Comparison of ENCODE assay signal across 26 cellular contexts in genomic region chr11:104442320-104442719, GRCh38.
DNase-seq lines count a peak whose midpoint lies in the region; ATAC-seq lines count a peak whose summit lies in the region.
"Had no signal": no experiment of that assay in that cellular context is flagged by ENCODE, and none has a peak within 500 bp of the region (broad histone marks: within the 10 kb centered on the region; RNA-seq: fewer than 3 reads in every experiment).

No MANE protein-coding gene starts in this region.

- DNase-seq in DMS53 (lab: John Stamatoyannopoulos, UW) = peak; percentile 43
- DNase-seq in DMS53 treated with DMSO at 0.1 percent for 48 hours (lab: John Stamatoyannopoulos, UW; ENCODE audit: unreplicated experiment) = no peak
- peak; percentile 57 for DNase-seq in SKM-1 (lab: John Stamatoyannopoulos, UW; ENCODE audit: unreplicated experiment)
- no peak for DNase-seq in epithelial cell of prostate (ENCODE audit: low read depth, low spot score)
- DNase-seq in activated gamma-delta T cell treated with Interleukin-2 at 50 U/mL for 16 hours = no peak
- DNase-seq in CD4-positive, alpha-beta memory T cell = no peak
- DNase-seq: activated CD4-positive, alpha-beta memory T cell treated with anti-CD3 and anti-CD28 coated beads for 36 hours; activated T-cell treated with anti-CD3 and anti-CD28 coated beads, Interleukin-2, amount 50 U/mL, for 24 hours; colonic mucosa; foreskin melanocyte; GOT3; hypothalamus; NCI-H187 treated with DMSO at 0.1 percent for 48 hours; NCI-H345; stimulated activated CD4-positive, alpha-beta T cell treated with anti-CD3 and anti-CD28 coated beads, Interleukin-1b, Interleukin-23, amount 100 ng/mL, for 48 hours; stimulated activated naive CD4-positive, alpha-beta T cell treated with Interleukin-2 at 50 U/mL for 16 hours; T-cell; WERI-Rb-1 had no signal

- POLR2A ChIA-PET in CD4-positive, alpha-beta memory T cell (lab: Charles Lee; ENCODE audit: partially characterized antibody) = no interaction called here

- no peaks in the 10 kb centered on the region for H3K27me3 ChIP-seq in CD4-positive, alpha-beta memory T cell (ENCODE audit: insufficient read depth, low read length)
- H3K27me3 ChIP-seq: colonic mucosa, tibial nerve had no signal

- ATAC-seq in HG03442 (IDR thresholded peaks at IDR 0.05; ENCODE audit: unreplicated experiment) = no peak
- ATAC-seq in GM18519 (IDR thresholded peaks at IDR 0.05; ENCODE audit: low FRiP score, unreplicated experiment) = no peak
- ATAC-seq: activated naive CD4-positive, alpha-beta T cell treated with anti-CD3 and anti-CD28 coated beads, Interleukin-2, amount 50 U/mL, for 72 hours; HepG2; T-cell had no signal

- H3K4me3 ChIP-seq in CD4-positive, alpha-beta memory T cell (ENCODE audit: low read length in 2 of 2) = no peak overlapping the region
- H3K4me3 ChIP-seq: colonic mucosa, tibial nerve had no signal

- H3K36me3 Mint-ChIP-seq in CD4-positive, alpha-beta memory T cell = no peaks in the 10 kb centered on the region
- H3K36me3 Mint-ChIP-seq: activated CD4-positive, alpha-beta memory T cell treated with anti-CD3 and anti-CD28 coated beads for 36 hours; activated naive CD4-positive, alpha-beta T cell treated with anti-CD3 and anti-CD28 coated beads, Interleukin-2, amount 50 U/mL, for 72 hours; T-cell had no signal

- intact Hi-C loops in CD4-positive, alpha-beta memory T cell (cut with micrococcal nuclease) = no loop called here

- H3K4me3 Mint-ChIP-seq in CD4-positive, alpha-beta memory T cell = no peak overlapping the region
- H3K4me3 Mint-ChIP-seq: activated CD4-positive, alpha-beta memory T cell treated with anti-CD3 and anti-CD28 coated beads for 36 hours; activated T-cell treated with anti-CD3 and anti-CD28 coated beads, Interleukin-2, amount 50 U/mL, for 24 hours; B cell; nephron; T-cell had no signal

- H3K36me3 ChIP-seq in CD4-positive, alpha-beta memory T cell (ENCODE audit: insufficient read depth, low read length) = no peaks in the 10 kb centered on the region
- H3K36me3 ChIP-seq: colonic mucosa, tibial nerve, WERI-Rb-1 had no signal

- H3K9me3 ChIP-seq in CD4-positive, alpha-beta memory T cell (ENCODE audit: control insufficient read depth in 1 of 2, low read length in 2 of 2) = no peaks in the 10 kb centered on the region
- H3K9me3 ChIP-seq: colonic mucosa had no signal

- H3K27me3 Mint-ChIP-seq in CD4-positive, alpha-beta memory T cell = peaks cover 1 to 10% of the 10 kb centered on the region in 2 donors
- H3K27me3 Mint-ChIP-seq: B cell had no signal

- peaks cover 0 to 6% (median under 1%) of the 10 kb centered on the region in 8 donors for H3K9me3 Mint-ChIP-seq in CD4-positive, alpha-beta memory T cell
- H3K9me3 Mint-ChIP-seq: activated T-cell treated with anti-CD3 and anti-CD28 coated beads, Interleukin-2, amount 50 U/mL, for 24 hours had no signal

- H3K27ac ChIP-seq in epithelial cell of prostate = peak overlapping the region; percentile 39
- H3K27ac ChIP-seq in CD4-positive, alpha-beta memory T cell (ENCODE audit: low read depth, low read length) = no peak overlapping the region
- H3K27ac ChIP-seq: 22Rv1, colonic mucosa, tibial nerve, WERI-Rb-1 had no signal

- CTCF ChIA-PET in CD4-positive, alpha-beta memory T cell (lab: Charles Lee; ENCODE audit: partially characterized antibody) = no interaction called here

- H3K4me1 ChIP-seq in CD4-positive, alpha-beta memory T cell (ENCODE audit: insufficient read depth, low read length) = no peaks in the 10 kb centered on the region
- H3K4me1 ChIP-seq: colonic mucosa had no signal

- no peaks in the 10 kb centered on the region for H3K4me1 Mint-ChIP-seq in CD4-positive, alpha-beta memory T cell
- H3K4me1 Mint-ChIP-seq: B cell, nephron, T-cell had no signal

- H3K27ac Mint-ChIP-seq in CD4-positive, alpha-beta memory T cell = no peak overlapping the region
- H3K27ac Mint-ChIP-seq: activated CD4-positive, alpha-beta memory T cell treated with anti-CD3 and anti-CD28 coated beads for 36 hours; activated T-cell treated with anti-CD3 and anti-CD28 coated beads, Interleukin-2, amount 50 U/mL, for 24 hours; B cell; nephron; T-cell had no signal

Comparison
In these comparisons a context has a peak if more than half of its experiments do, and no peak if none do; other contexts are left out.
1. DNase-seq: peak in DMS53 (single experiment) and SKM-1 (single experiment); none in DMS53 treated with DMSO at 0.1 percent for 48 hours (single experiment), epithelial cell of prostate (single experiment), activated gamma-delta T cell treated with Interleukin-2 at 50 U/mL for 16 hours (single experiment) and CD4-positive, alpha-beta memory T cell (0 of 5).